Comparison of ENCODE assay signal across 10 cellular contexts in the genomic region with DNA sequence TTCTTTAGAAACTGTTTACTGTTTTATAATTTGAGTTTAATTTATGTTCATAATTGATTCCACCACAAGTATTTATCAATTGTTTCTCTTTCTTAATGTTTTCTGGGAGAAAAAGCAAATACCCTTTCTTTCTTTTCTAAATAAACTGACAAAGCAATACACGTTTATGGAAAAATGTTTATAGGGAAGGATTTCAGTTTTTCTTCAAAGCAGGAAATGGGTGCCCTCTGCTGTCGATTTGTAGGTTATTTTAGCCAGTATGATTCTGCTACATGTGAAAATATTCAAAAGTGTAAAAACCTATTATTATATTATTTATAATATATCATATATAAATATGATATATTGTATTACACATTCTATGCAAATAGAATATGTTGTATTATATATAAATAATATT.
DNase-seq lines count a peak whose midpoint lies in the region; ATAC-seq and TF ChIP-seq lines count a peak whose summit lies in the region.
"Had no signal": no experiment of that assay in that cellular context is flagged by ENCODE, and none has a peak within 500 bp of the region (broad histone marks: within the 10 kb centered on the region; RNA-seq: fewer than 3 reads in every experiment).

No MANE protein-coding gene starts in this region.

- no peak overlapping the region for H3K27ac Mint-ChIP-seq in activated naive CD8-positive, alpha-beta T cell treated with anti-CD3 and anti-CD28 coated beads, Interleukin-2, amount 50 U/mL, for 24 hours

- H3K9me3 Mint-ChIP-seq in activated naive CD8-positive, alpha-beta T cell treated with anti-CD3 and anti-CD28 coated beads, Interleukin-2, amount 50 U/mL, for 24 hours = no peaks in the 10 kb centered on the region

- no peaks in the 10 kb centered on the region for H3K9me3 ChIP-seq in adipocyte (ENCODE audit: control insufficient read depth, low read length)
- H3K9me3 ChIP-seq: gastroesophageal sphincter, sigmoid colon had no signal

- peak; percentile 43 for TF ChIP-seq CTCF in C4-2B (conservative IDR thresholded peaks at IDR 0.05)
- peak; percentile 41 for TF ChIP-seq CTCF in LNCaP clone FGC (IDR thresholded peaks at IDR 0.05; ENCODE audit: control insufficient read depth, extremely low read depth, insufficient read depth)

- DNase-seq in LNCaP clone FGC (ENCODE audit: low read depth) = peak; percentile 4
- DNase-seq in adipocyte (ENCODE audit: low read depth) = peak; percentile 69
- peak; percentile 45 for DNase-seq in left kidney (ENCODE audit: low read depth, low spot score)
- DNase-seq in NCI-H1930 (lab: John Stamatoyannopoulos, UW) = no peak
- DNase-seq in activated naive CD8-positive, alpha-beta T cell treated with anti-CD3 and anti-CD28 coated beads, Interleukin-2, amount 50 U/mL, for 24 hours = no peak
- no peak for DNase-seq in NCI-H146 treated with DMSO at 0.1 percent for 48 hours (lab: John Stamatoyannopoulos, UW; ENCODE audit: unreplicated experiment)
- DNase-seq in NCI-H2029 (lab: John Stamatoyannopoulos, UW) = no peak
- DNase-seq: sigmoid colon had no signal

- H3K4me1 ChIP-seq in adipocyte (ENCODE audit: control insufficient read depth, insufficient read depth, low read length) = no peaks in the 10 kb centered on the region
- H3K4me1 ChIP-seq: gastroesophageal sphincter, sigmoid colon had no signal

- H3K27me3 Mint-ChIP-seq in activated naive CD8-positive, alpha-beta T cell treated with anti-CD3 and anti-CD28 coated beads, Interleukin-2, amount 50 U/mL, for 24 hours = no peaks in the 10 kb centered on the region

- H3K4me3 Mint-ChIP-seq in activated naive CD8-positive, alpha-beta T cell treated with anti-CD3 and anti-CD28 coated beads, Interleukin-2, amount 50 U/mL, for 24 hours = no peak overlapping the region

- H3K4me3 ChIP-seq in LNCaP clone FGC (ENCODE audit: low read depth, low read length) = no peak overlapping the region
- no peak overlapping the region for H3K4me3 ChIP-seq in adipocyte (ENCODE audit: low read length)
- H3K4me3 ChIP-seq: gastroesophageal sphincter, sigmoid colon had no signal

- no peak overlapping the region for H3K9ac ChIP-seq in adipocyte (ENCODE audit: low read length)

- no peaks in the 10 kb centered on the region for H3K36me3 ChIP-seq in adipocyte (ENCODE audit: control insufficient read depth, insufficient read depth, low read length, severe bottlenecking)
- H3K36me3 ChIP-seq: gastroesophageal sphincter, sigmoid colon had no signal

- no peak for ATAC-seq in activated naive CD8-positive, alpha-beta T cell treated with anti-CD3 and anti-CD28 coated beads, Interleukin-2, amount 50 U/mL, for 24 hours
- ATAC-seq: gastroesophageal sphincter had no signal

- H3K36me3 Mint-ChIP-seq in activated naive CD8-positive, alpha-beta T cell treated with anti-CD3 and anti-CD28 coated beads, Interleukin-2, amount 50 U/mL, for 24 hours (ENCODE audit: low read depth) = no peaks in the 10 kb centered on the region

- H3K4me1 Mint-ChIP-seq in activated naive CD8-positive, alpha-beta T cell treated with anti-CD3 and anti-CD28 coated beads, Interleukin-2, amount 50 U/mL, for 24 hours = no peaks in the 10 kb centered on the region

- no peak overlapping the region for H3K27ac ChIP-seq in C4-2B
- H3K27ac ChIP-seq: gastroesophageal sphincter, sigmoid colon had no signal

- no peaks in the 10 kb centered on the region for H3K27me3 ChIP-seq in adipocyte (replicated peaks; ENCODE audit: control insufficient read depth, insufficient read depth, low read length)
- H3K27me3 ChIP-seq: gastroesophageal sphincter, sigmoid colon had no signal

Comparison
In these comparisons a context has a peak if more than half of its experiments do, and no peak if none do; other contexts are left out.
1. DNase-seq: peak in LNCaP clone FGC (single experiment), adipocyte (single experiment) and left kidney (single experiment); none in NCI-H1930 (0 of 2), activated naive CD8-positive, alpha-beta T cell treated with anti-CD3 and anti-CD28 coated beads, Interleukin-2, amount 50 U/mL, for 24 hours (single experiment), NCI-H146 treated with DMSO at 0.1 percent for 48 hours (single experiment) and NCI-H2029 (single experiment).